In genomic region chr3:132978946-132979345, GRCh38 we compare ENCODE assay signal across 1 cellular context.
TF ChIP-seq lines count a peak whose summit lies in the region.
"Not testable (repeated sequence)": the region's sequence is repeated elsewhere in the genome, so short reads cannot be mapped to it uniquely, and the experiment has no call there.

No MANE protein-coding gene starts in this region.

TF ChIP-seq in K562, 482 proteins besides CTCF, POLR2A, EP300 and RAD21:
- TF ChIP-seq SMAD4 (CRISPR knock-in tag; conservative IDR thresholded peaks at IDR 0.05), result 0 out of 2 replicates have a peak, but pooled peaks have one; percentile 17
- TF ChIP-seq ZNF644 (tag; IDR thresholded peaks at IDR 0.05; ENCODE audit: low read depth), result peak; percentile 49; the same call in 1 of the 2 replicates
- TF ChIP-seq ZNF639 (CRISPR knock-in tag; conservative IDR thresholded peaks at IDR 0.05 in 1 of 2, IDR thresholded peaks at IDR 0.05 in 1 of 2), result 0 out of 4 replicates have a peak, but pooled peaks of 1 of the 2 experiments have one; percentile 48
- peak; percentile 70 for TF ChIP-seq ZNF592 (IDR thresholded peaks at IDR 0.05)
- not testable (repeated sequence) for TF ChIP-seq NR2C1 (IDR thresholded peaks at IDR 0.05)
- 0 out of 2 replicates have a peak, but pooled peaks have one; percentile 19 for TF ChIP-seq NR2C1 (tag; IDR thresholded peaks at IDR 0.05)
